Comparison of ENCODE assay signal across 14 cellular contexts in the genomic region with DNA sequence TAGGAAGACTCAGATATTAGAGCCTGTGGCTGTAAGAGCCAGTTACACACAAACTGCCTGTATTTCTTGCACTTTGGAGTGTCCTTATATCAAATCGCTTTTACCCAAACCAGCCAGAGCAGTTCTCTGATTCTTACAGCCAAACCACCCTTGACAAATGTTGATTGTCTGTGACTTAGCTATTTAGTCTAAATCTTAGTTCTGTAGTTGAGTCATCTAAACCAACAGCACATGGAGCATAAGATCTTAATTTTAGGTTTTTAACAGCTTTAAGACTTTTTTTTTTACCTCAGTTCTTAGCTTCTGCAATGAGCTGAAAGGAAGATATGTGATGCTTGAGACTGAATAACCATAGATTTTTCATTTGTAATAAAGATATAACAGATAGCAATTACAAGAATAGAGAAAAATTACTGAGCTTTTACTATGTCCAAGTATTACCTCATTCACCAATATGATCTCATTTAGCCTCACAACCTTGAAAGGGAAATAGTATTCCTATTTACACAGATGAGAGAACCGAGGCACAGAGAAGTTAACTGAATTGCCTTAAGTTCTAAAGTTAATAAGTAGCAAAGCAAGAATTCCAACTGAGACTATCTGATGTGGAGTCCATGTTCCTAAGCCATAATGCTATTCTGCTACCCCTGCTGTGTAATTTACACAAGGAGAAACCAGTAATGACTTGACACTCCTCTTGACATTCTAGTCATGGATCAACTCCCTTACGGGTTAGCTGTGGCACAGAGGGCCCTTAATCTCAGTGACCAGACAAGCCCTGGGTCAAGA.
DNase-seq lines count a peak whose midpoint lies in the region; ATAC-seq and TF ChIP-seq lines count a peak whose summit lies in the region.
"Had no signal": no experiment of that assay in that cellular context is flagged by ENCODE, and none has a peak within 500 bp of the region (broad histone marks: within the 10 kb centered on the region; RNA-seq: fewer than 3 reads in every experiment).

No MANE protein-coding gene starts in this region.

- H3K4me3 ChIP-seq in epithelial cell of proximal tubule (ENCODE audit: low read depth, low read length) (no peak overlapping the region), mesodermal cell (ENCODE audit: extremely low read depth, insufficient read depth, low read length, poor library complexity, severe bottlenecking) (no peak overlapping the region)
- H3K4me3 ChIP-seq: pancreas, upper lobe of left lung had no signal

- H3K9me3 ChIP-seq in mesodermal cell (ENCODE audit: control insufficient read depth, low read length) = no peaks in the 10 kb centered on the region
- H3K9me3 ChIP-seq: pancreas, upper lobe of left lung had no signal

- H3K9me3 Mint-ChIP-seq in activated T-helper 2 cell treated with anti-CD3 and anti-CD28 coated beads, Interferon-gamma antibody, Interleukin-2, Interleukin-4, amounts not matched to agents 10 μg/mL and 5 μg/mL and 100 μg/mL, durations not matched to agents 14 hours and 24 hours and 36 hours = no peaks in the 10 kb centered on the region
- H3K9me3 Mint-ChIP-seq: memory B cell had no signal

- intact Hi-C loops in activated T-helper 2 cell treated with anti-CD3 and anti-CD28 coated beads, Interferon-gamma antibody, Interleukin-2, Interleukin-4, amounts not matched to agents 10 μg/mL and 5 μg/mL and 100 μg/mL, durations not matched to agents 14 hours and 24 hours and 36 hours (cut with micrococcal nuclease) = loop anchor here (5.0 kb wide), 1 partner anchor 477 kb away; no protein-coding TSS in a partner anchor

- no peaks in the 10 kb centered on the region for H3K4me1 Mint-ChIP-seq in activated T-helper 2 cell treated with anti-CD3 and anti-CD28 coated beads, Interferon-gamma antibody, Interleukin-2, Interleukin-4, amounts not matched to agents 10 μg/mL and 5 μg/mL and 100 μg/mL, durations not matched to agents 14 hours and 24 hours and 36 hours (ENCODE audit: low read depth)

- WGBS in mesodermal cell (ENCODE audit: insufficient coverage in 2 of 2), 2 experiments = 100% methylated on average over 1 of the region's 3 CpGs; no CpG with 5 or more reads in 1 of the 2 experiments

- peak; percentile 11 for DNase-seq in ACHN
- DNase-seq in HS-5 (ENCODE audit: low read depth) = peak; percentile 23
- DNase-seq in epithelial cell of proximal tubule (ENCODE audit: low read depth) = peak; percentile 69
- DNase-seq in activated naive CD4-positive, alpha-beta T cell treated with Interleukin-2 at 50 U/mL for 16 hours = no peak
- DNase-seq in activated T-helper 2 cell treated with anti-CD3 and anti-CD28 coated beads, Interferon-gamma antibody, Interleukin-2, Interleukin-4, amounts not matched to agents 10 μg/mL and 5 μg/mL and 100 μg/mL, durations not matched to agents 14 hours and 24 hours and 36 hours (ENCODE audit: low spot score) = no peak
- DNase-seq in activated CD4-positive, alpha-beta T cell treated with anti-CD3 and anti-CD28 coated beads, Interleukin-2, amount 50 U/mL, for 1 hour = no peak
- DNase-seq: activated CD4-positive, CD25-positive, alpha-beta regulatory T cell treated with anti-CD3 and anti-CD28 coated beads, Interleukin-2, amount 50 U/mL, for 72 hours; activated T-cell treated with anti-CD3 and anti-CD28 coated beads, Interleukin-2, amount 50 U/mL, for 1 hour; pancreas; upper lobe of left lung had no signal

- peaks cover 3% of the 10 kb centered on the region for H3K4me1 ChIP-seq in mesodermal cell (ENCODE audit: control insufficient read depth, insufficient read depth, low read length, poor library complexity, severe bottlenecking)
- H3K4me1 ChIP-seq: pancreas, upper lobe of left lung had no signal

- ATAC-seq in GM19395 (IDR thresholded peaks at IDR 0.05; ENCODE audit: unreplicated experiment) = no peak
- ATAC-seq: pancreas had no signal

- peak overlapping the region; percentile 83 for H3K27ac ChIP-seq in mesodermal cell (ENCODE audit: low read depth, low read length, severe bottlenecking)
- H3K27ac ChIP-seq: pancreas, upper lobe of left lung had no signal

- H3K4me3 Mint-ChIP-seq in activated T-helper 2 cell treated with anti-CD3 and anti-CD28 coated beads, Interferon-gamma antibody, Interleukin-2, Interleukin-4, amounts not matched to agents 10 μg/mL and 5 μg/mL and 100 μg/mL, durations not matched to agents 14 hours and 24 hours and 36 hours (ENCODE audit: low read depth) = no peak overlapping the region
- H3K4me3 Mint-ChIP-seq: B cell, memory B cell had no signal

- no peaks in the 10 kb centered on the region for H3K36me3 Mint-ChIP-seq in activated T-helper 2 cell treated with anti-CD3 and anti-CD28 coated beads, Interferon-gamma antibody, Interleukin-2, Interleukin-4, amounts not matched to agents 10 μg/mL and 5 μg/mL and 100 μg/mL, durations not matched to agents 14 hours and 24 hours and 36 hours (ENCODE audit: low read depth)

- TF ChIP-seq CTCF in epithelial cell of proximal tubule (conservative IDR thresholded peaks at IDR 0.05; ENCODE audit: low read depth, low read length) = no peak

- in situ Hi-C loops in ACHN (cut with HindIII; ENCODE audit: low pct_ligation_motif_present, low pct_unique_long_range_greater_than_20kb, low sequenced_read_pairs) = no loop called here

- H3K36me3 ChIP-seq in mesodermal cell (ENCODE audit: control insufficient read depth, insufficient read depth, low read length) = no peaks in the 10 kb centered on the region
- H3K36me3 ChIP-seq: pancreas, upper lobe of left lung had no signal

- H3K27ac Mint-ChIP-seq in activated T-helper 2 cell treated with anti-CD3 and anti-CD28 coated beads, Interferon-gamma antibody, Interleukin-2, Interleukin-4, amounts not matched to agents 10 μg/mL and 5 μg/mL and 100 μg/mL, durations not matched to agents 14 hours and 24 hours and 36 hours = no peak overlapping the region
- H3K27ac Mint-ChIP-seq: B cell, memory B cell had no signal

- H3K27me3 Mint-ChIP-seq in activated T-helper 2 cell treated with anti-CD3 and anti-CD28 coated beads, Interferon-gamma antibody, Interleukin-2, Interleukin-4, amounts not matched to agents 10 μg/mL and 5 μg/mL and 100 μg/mL, durations not matched to agents 14 hours and 24 hours and 36 hours (ENCODE audit: low read depth) = peaks cover 8% of the 10 kb centered on the region
- H3K27me3 Mint-ChIP-seq: B cell, memory B cell had no signal

Comparison
In these comparisons a context has a peak if more than half of its experiments do, and no peak if none do; other contexts are left out.
1. DNase-seq: peak in ACHN (single experiment), HS-5 (single experiment) and epithelial cell of proximal tubule (single experiment); none in activated naive CD4-positive, alpha-beta T cell treated with Interleukin-2 at 50 U/mL for 16 hours (single experiment), activated T-helper 2 cell treated with anti-CD3 and anti-CD28 coated beads, Interferon-gamma antibody, Interleukin-2, Interleukin-4, amounts not matched to agents 10 μg/mL and 5 μg/mL and 100 μg/mL, durations not matched to agents 14 hours and 24 hours and 36 hours (single experiment) and activated CD4-positive, alpha-beta T cell treated with anti-CD3 and anti-CD28 coated beads, Interleukin-2, amount 50 U/mL, for 1 hour (single experiment).